ENCODE assay signal across 9 cellular contexts in genomic region chr11:1106387-1106786, GRCh38. TPM values are rescaled to one million over a fixed set of nuclear protein-coding genes. Genes with fewer than 3 reads are reported as not detected.
"Had no signal": no experiment of that assay in that cellular context is flagged by ENCODE, and none has a peak within 500 bp of the region (broad histone marks: within the 10 kb centered on the region; RNA-seq: fewer than 3 reads in every experiment).

No MANE protein-coding gene starts in this region.

- ATAC-seq: HepG2, K562 had no signal

- FAIRE-seq: HepG2, HTR-8/SVneo, K562 had no signal

- H3K4me3 ChIP-seq: K562 had no signal

- DNase-seq: IMR-90, KBM-7, KG1 had no signal

- H3K27ac ChIP-seq: HL-60 had no signal

RNA-seq across cellular contexts. Expression of gene MUC2, which starts 31.7 kb away (rescaled TPM):
- total RNA-seq: HepG2, HT1080, IMR-90 had no signal
- polyA plus RNA-seq: HepG2, IgD-negative memory B cell, IMR-90 had no signal

RNA-seq across cellular contexts. Expression of gene MUC5AC, which starts 51.4 kb away (rescaled TPM):
- total RNA-seq: HepG2, HT1080, IMR-90, K562 had no signal
- polyA plus RNA-seq: IgD-negative memory B cell, K562 had no signal
